In genomic region chr15:39706252-39706651, GRCh38 we compare ENCODE assay signal across 9 cellular contexts.
"Had no signal": no experiment of that assay in that cellular context is flagged by ENCODE, and none has a peak within 500 bp of the region (broad histone marks: within the 10 kb centered on the region; RNA-seq: fewer than 3 reads in every experiment).

No MANE protein-coding gene starts in this region.

- H3K9me3 ChIP-seq: HAP-1 had no signal

- ATAC-seq: HCT116 had no signal

- DNase-seq: GM23248, GOT3, H7, HFFc6, IMR-90, KBM-7 had no signal

- H3K9ac ChIP-seq: GM23248 had no signal

- H3K27ac ChIP-seq: GM23248, HL-60 had no signal

- H3K4me3 ChIP-seq: GM23248, HAP-1 had no signal

- H3K36me3 ChIP-seq: HAP-1 had no signal

- H2AFZ ChIP-seq: GM23248 had no signal
